ENCODE assay signal across 13 cellular contexts in the genomic region with DNA sequence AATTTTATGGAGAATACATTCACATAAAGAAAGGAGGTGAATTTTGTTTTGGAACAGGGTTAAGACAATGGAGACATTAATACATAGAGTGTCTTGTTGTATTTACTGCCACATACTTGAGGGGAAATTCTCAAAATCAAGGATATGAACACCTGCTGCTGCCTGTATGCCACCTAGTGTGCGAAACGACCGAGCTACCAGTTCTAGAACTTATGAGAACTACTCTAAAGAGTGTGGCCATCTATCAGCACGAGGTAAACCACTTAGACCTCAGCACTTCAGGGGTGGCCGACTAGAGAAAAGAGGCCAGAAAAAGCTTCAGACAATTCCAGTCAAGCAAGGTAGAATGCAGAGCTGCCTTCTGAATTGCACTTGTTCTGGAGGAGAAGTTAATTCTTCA. TPM values are rescaled to one million over a fixed set of nuclear protein-coding genes. Genes with fewer than 3 reads are reported as not detected.
A peak's percentile ranks its signal among the peaks of the same experiment; 100 is the strongest.
DNase-seq lines count a peak whose midpoint lies in the region; FAIRE-seq and TF ChIP-seq lines count a peak whose summit lies in the region.
"Had no signal": no experiment of that assay in that cellular context is flagged by ENCODE, and none has a peak within 500 bp of the region (broad histone marks: within the 10 kb centered on the region; RNA-seq: fewer than 3 reads in every experiment).

No MANE protein-coding gene starts in this region.

- no peaks in the 10 kb centered on the region for H3K27me3 ChIP-seq in HL-60 (ENCODE audit: insufficient read depth, poor library complexity, severe bottlenecking)
- H3K27me3 ChIP-seq in hepatocyte: no peaks in the 10 kb centered on the region
- H3K27me3 ChIP-seq in right atrium auricular region: no peaks in the 10 kb centered on the region

- no peak overlapping the region for H2AFZ ChIP-seq in hepatocyte

- H3K27me3 Mint-ChIP-seq in T-helper 2 cell treated with Interferon-gamma antibody and Interleukin-4, amounts not matched to agents 5 μg/mL and 100 μg/mL, for 36 hours (ENCODE audit: low read depth): no peaks in the 10 kb centered on the region

- no peak overlapping the region for H3K4me3 ChIP-seq in HL-60 (replicated peaks; ENCODE audit: insufficient read depth, low read length)
- no peak overlapping the region for H3K4me3 ChIP-seq in hepatocyte
- H3K4me3 ChIP-seq in right atrium auricular region: no peak overlapping the region

- H3K27ac Mint-ChIP-seq in T-helper 2 cell treated with Interferon-gamma antibody and Interleukin-4, amounts not matched to agents 5 μg/mL and 100 μg/mL, for 36 hours: peak overlapping the region; percentile 26

- peaks cover 16% of the 10 kb centered on the region for H3K4me1 Mint-ChIP-seq in T-helper 2 cell treated with Interferon-gamma antibody and Interleukin-4, amounts not matched to agents 5 μg/mL and 100 μg/mL, for 36 hours (ENCODE audit: low read depth)

- H3K4me2 ChIP-seq in hepatocyte: no peak overlapping the region

- H3K27ac ChIP-seq in HL-60 (replicated peaks) (peak overlapping the region; percentile 28; the same call in 1 of the 2 replicates), hepatocyte (no peak overlapping the region), right atrium auricular region (no peak overlapping the region)

- H3K4me3 Mint-ChIP-seq in T-helper 2 cell treated with Interferon-gamma antibody and Interleukin-4, amounts not matched to agents 5 μg/mL and 100 μg/mL, for 36 hours: no peak overlapping the region

- H3K9me2 ChIP-seq in hepatocyte (replicated peaks; ENCODE audit: insufficient read depth): no peaks in the 10 kb centered on the region

- no peaks in the 10 kb centered on the region for H3K9me3 Mint-ChIP-seq in T-helper 2 cell treated with Interferon-gamma antibody and Interleukin-4, amounts not matched to agents 5 μg/mL and 100 μg/mL, for 36 hours

- TF ChIP-seq CTCF in HL-60 (IDR thresholded peaks at IDR 0.05; ENCODE audit: insufficient read depth, low read length) (no peak), hepatocyte (IDR thresholded peaks at IDR 0.05; ENCODE audit: poor library complexity) (peak; percentile 2), right atrium auricular region (IDR thresholded peaks at IDR 0.05) (no peak)

- no peaks in the 10 kb centered on the region for H4K20me1 ChIP-seq in hepatocyte (ENCODE audit: insufficient read depth, poor library complexity, severe bottlenecking)

- 83% methylated on average over 5 of the region's 5 CpGs for WGBS in hepatocyte (ENCODE audit: low lambda C conversion rate, missing lambda C conversion rate)

- H3K36me3 ChIP-seq in hepatocyte (replicated peaks; ENCODE audit: insufficient read depth, low read depth) (no peaks in the 10 kb centered on the region), right atrium auricular region (peaks cover 44% of the 10 kb centered on the region)

- no peaks in the 10 kb centered on the region for H3K9me3 ChIP-seq in hepatocyte (ENCODE audit: low read depth)
- no peaks in the 10 kb centered on the region for H3K9me3 ChIP-seq in right atrium auricular region

- no peak for FAIRE-seq in HTR-8/SVneo (lab: Jason Lieb, UNC)
- FAIRE-seq: GM18507 had no signal

- peak; percentile 66 for DNase-seq in DMS79 treated with DMSO at 0.1 percent for 48 hours (lab: John Stamatoyannopoulos, UW)
- DNase-seq in HL-60 (ENCODE audit: low read depth in 1 of 2, low spot score in 1 of 2): peak in 1 of 2 experiments; percentile 20
- no peak for DNase-seq in T-helper 2 cell treated with Interferon-gamma antibody and Interleukin-4, amounts not matched to agents 5 μg/mL and 100 μg/mL, for 36 hours (ENCODE audit: low spot score)
- no peak for DNase-seq in hepatocyte (ENCODE audit: low spot score)
- DNase-seq in HTR-8/SVneo (ENCODE audit: insufficient read length, low spot score): no peak
- no peak for DNase-seq in NCI-H2196 treated with DMSO at 0.1 percent for 48 hours (lab: John Stamatoyannopoulos, UW; ENCODE audit: unreplicated experiment)
- no peak for DNase-seq in right atrium auricular region (ENCODE audit: low spot score)
- DNase-seq: activated T-cell treated with anti-CD3 and anti-CD28 coated beads, Interleukin-2, amount 50 U/mL, for 1 hour; left cardiac atrium; NCI-H1694; nucleus accumbens; stimulated activated naive CD4-positive, alpha-beta T cell treated with Interleukin-2 at 50 U/mL for 16 hours had no signal

- H3K36me3 Mint-ChIP-seq in T-helper 2 cell treated with Interferon-gamma antibody and Interleukin-4, amounts not matched to agents 5 μg/mL and 100 μg/mL, for 36 hours (ENCODE audit: low read depth): peaks cover 38% of the 10 kb centered on the region

- peaks cover 16% of the 10 kb centered on the region for H3K79me2 ChIP-seq in hepatocyte

- H3K4me1 ChIP-seq in hepatocyte (ENCODE audit: insufficient read depth) (no peaks in the 10 kb centered on the region), right atrium auricular region (peaks cover 0 to 6% of the 10 kb centered on the region in 2 donors)

RNA-seq across cellular contexts. Expression of a gene that starts 1.5 kb away (rescaled TPM):
- total RNA-seq in hepatocyte (2.0 and 2.3 TPM in 2 replicates), right atrium auricular region (not detected)
- polyA plus RNA-seq in hepatocyte: 2.0 and 5.8 TPM in 2 replicates

RNA-seq across cellular contexts. Expression of a gene that starts 50.4 kb away (rescaled TPM):
- 43.9 and 56.7 TPM in 2 replicates for total RNA-seq in hepatocyte
- 41.6 and 48.7 TPM in 2 replicates for polyA plus RNA-seq in hepatocyte
- total RNA-seq in right atrium auricular region: 10 to 100 TPM; 31.0 to 37.8 TPM
